ENCODE assay signal across 29 cellular contexts in the genomic region with DNA sequence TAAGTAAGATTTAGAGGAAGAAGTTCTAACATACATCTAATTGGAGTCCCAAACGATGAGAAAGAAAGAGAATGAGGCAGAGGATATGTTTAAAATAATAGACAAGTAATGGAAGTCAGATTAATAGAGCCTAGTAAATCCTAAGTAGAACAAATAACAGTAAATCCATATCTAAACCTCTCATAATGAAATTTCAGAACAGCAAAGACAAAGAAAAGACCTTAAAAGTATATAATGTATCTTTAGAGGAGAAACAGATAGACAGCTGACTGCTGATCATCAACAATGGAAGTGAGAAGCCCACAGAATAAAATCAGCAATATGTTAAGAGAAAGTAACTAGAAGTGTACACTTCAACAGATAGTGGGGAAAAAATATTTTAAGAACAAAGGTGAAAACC.
"Had no signal": no experiment of that assay in that cellular context is flagged by ENCODE, and none has a peak within 500 bp of the region (broad histone marks: within the 10 kb centered on the region; RNA-seq: fewer than 3 reads in every experiment).

No MANE protein-coding gene starts in this region.

- H3K4me3 ChIP-seq: stomach, suprapubic skin, testis, thoracic aorta, thyroid gland, tibial artery, tibial nerve, transverse colon, upper lobe of left lung, upper lobe of right lung, uterus, vagina had no signal

- H3K4me3 Mint-ChIP-seq: stimulated activated effector memory CD8-positive, alpha-beta T cell treated with anti-CD3 and anti-CD28 coated beads, Interleukin-12 subunit alpha, Interleukin-12 subunit beta, amount 100 ng/mL, for 72 hours; stimulated activated memory B cell treated with anti-CD40 and anti-IgM and Interleukin-4, amounts not matched to agents 10 μg/mL and 1 μg/mL and 100 μg/mL, for 72 hours; stimulated activated naive B cell treated with anti-CD40 and anti-IgM and Interleukin-4, amounts not matched to agents 10 μg/mL and 1 μg/mL and 100 μg/mL, for 72 hours; stimulated activated naive CD8-positive, alpha-beta T cell treated with anti-CD3 and anti-CD28 coated beads, Interleukin-15, amount 100 ng/mL, for 72 hours; stimulated activated naive CD8-positive, alpha-beta T cell treated with anti-CD3 and anti-CD28 coated beads, Interleukin-15, Interleukin-2, amounts not matched to agents 100 ng/mL and 50 ng/mL, for 24 hours; type B pancreatic cell had no signal

- ATAC-seq: stimulated activated effector memory CD8-positive, alpha-beta T cell treated with anti-CD3 and anti-CD28 coated beads, Interleukin-12 subunit alpha, Interleukin-12 subunit beta, amount 100 ng/mL, for 72 hours; stimulated activated memory B cell treated with anti-CD40 and anti-IgM and Interleukin-4, amounts not matched to agents 10 μg/mL and 1 μg/mL and 100 μg/mL, for 72 hours; stimulated activated naive B cell treated with anti-CD40 and anti-IgM and Interleukin-4, amounts not matched to agents 10 μg/mL and 1 μg/mL and 100 μg/mL, for 72 hours; stimulated activated naive CD8-positive, alpha-beta T cell treated with anti-CD3 and anti-CD28 coated beads, Interleukin-15, amount 100 ng/mL, for 72 hours; stimulated activated naive CD8-positive, alpha-beta T cell treated with anti-CD3 and anti-CD28 coated beads, Interleukin-15, Interleukin-2, amounts not matched to agents 100 U/mL and 50 U/mL, for 24 hours; upper lobe of right lung had no signal

- DNase-seq: stimulated activated CD4-positive, alpha-beta T cell treated with anti-CD3 and anti-CD28 coated beads, Interleukin-2, amount 100 ng/mL, for 48 hours; stimulated activated CD4-positive, alpha-beta T cell treated with anti-CD3 and anti-CD28 coated beads, Interleukin-4, amount 100 ng/mL, for 1 hour; stimulated activated CD4-positive, alpha-beta T cell treated with anti-CD3 and anti-CD28 coated beads, Interleukin-4, amount 100 ng/mL, for 24 hours; stimulated activated CD4-positive, alpha-beta T cell treated with anti-CD3 and anti-CD28 coated beads, Interleukin-4, amount 100 ng/mL, for 4 hours; stimulated activated CD8-positive, alpha-beta memory T cell treated with anti-CD3 and anti-CD28 coated beads, Interleukin-4, amount 100 ng/mL, for 48 hours; stimulated activated naive B cell treated with anti-CD40 and anti-IgM and Interleukin-4, amounts not matched to agents 10 μg/mL and 1 μg/mL and 100 μg/mL, for 72 hours; stimulated activated naive CD4-positive, alpha-beta T cell; stimulated activated naive CD4-positive, alpha-beta T cell treated with Interleukin-2 at 50 U/mL for 16 hours; stimulated activated naive CD8-positive, alpha-beta T cell treated with anti-CD3 and anti-CD28 coated beads, Interleukin-15, amount 100 ng/mL, for 72 hours; stimulated activated naive CD8-positive, alpha-beta T cell treated with anti-CD3 and anti-CD28 coated beads, Interleukin-15, Interleukin-2, amounts not matched to agents 100 U/mL and 50 U/mL, for 24 hours; stomach; substantia nigra; testis; thyroid gland; tibial artery; transverse colon; trophoblast cell; upper lobe of left lung; upper lobe of right lung; uterus had no signal

- H3K4me1 ChIP-seq: stomach, suprapubic skin, testis, thyroid gland, tibial artery, tibial nerve, transverse colon, upper lobe of left lung, upper lobe of right lung, uterus, vagina had no signal

- FAIRE-seq: urothelium cell line had no signal

- H3K4me1 Mint-ChIP-seq: stimulated activated effector memory CD8-positive, alpha-beta T cell treated with anti-CD3 and anti-CD28 coated beads, Interleukin-12 subunit alpha, Interleukin-12 subunit beta, amount 100 ng/mL, for 72 hours; stimulated activated memory B cell treated with anti-CD40 and anti-IgM and Interleukin-4, amounts not matched to agents 10 μg/mL and 1 μg/mL and 100 μg/mL, for 72 hours; stimulated activated naive B cell treated with anti-CD40 and anti-IgM and Interleukin-4, amounts not matched to agents 10 μg/mL and 1 μg/mL and 100 μg/mL, for 72 hours; stimulated activated naive CD8-positive, alpha-beta T cell treated with anti-CD3 and anti-CD28 coated beads, Interleukin-15, amount 100 ng/mL, for 72 hours had no signal

- H3K27ac Mint-ChIP-seq: stimulated activated effector memory CD8-positive, alpha-beta T cell treated with anti-CD3 and anti-CD28 coated beads, Interleukin-12 subunit alpha, Interleukin-12 subunit beta, amount 100 ng/mL, for 72 hours; stimulated activated memory B cell treated with anti-CD40 and anti-IgM and Interleukin-4, amounts not matched to agents 10 μg/mL and 1 μg/mL and 100 μg/mL, for 72 hours; stimulated activated naive B cell treated with anti-CD40 and anti-IgM and Interleukin-4, amounts not matched to agents 10 μg/mL and 1 μg/mL and 100 μg/mL, for 72 hours; stimulated activated naive CD8-positive, alpha-beta T cell treated with anti-CD3 and anti-CD28 coated beads, Interleukin-15, Interleukin-2, amounts not matched to agents 100 ng/mL and 50 ng/mL, for 24 hours; type B pancreatic cell had no signal

- H3K36me3 Mint-ChIP-seq: stimulated activated effector memory CD8-positive, alpha-beta T cell treated with anti-CD3 and anti-CD28 coated beads, Interleukin-12 subunit alpha, Interleukin-12 subunit beta, amount 100 ng/mL, for 72 hours; stimulated activated memory B cell treated with anti-CD40 and anti-IgM and Interleukin-4, amounts not matched to agents 10 μg/mL and 1 μg/mL and 100 μg/mL, for 72 hours; stimulated activated naive B cell treated with anti-CD40 and anti-IgM and Interleukin-4, amounts not matched to agents 10 μg/mL and 1 μg/mL and 100 μg/mL, for 72 hours; type B pancreatic cell had no signal

- H3K27me3 Mint-ChIP-seq: stimulated activated memory B cell treated with anti-CD40 and anti-IgM and Interleukin-4, amounts not matched to agents 10 μg/mL and 1 μg/mL and 100 μg/mL, for 72 hours; stimulated activated naive CD8-positive, alpha-beta T cell treated with anti-CD3 and anti-CD28 coated beads, Interleukin-15, amount 100 ng/mL, for 72 hours; type B pancreatic cell had no signal

- H3K27me3 ChIP-seq: stomach, suprapubic skin, testis, thyroid gland, tibial artery, tibial nerve, transverse colon, upper lobe of left lung, upper lobe of right lung, uterus, vagina had no signal

- H3K9me3 ChIP-seq: suprapubic skin, testis, thoracic aorta, thyroid gland, upper lobe of left lung, upper lobe of right lung, uterus, vagina had no signal

- H3K27ac ChIP-seq: stomach, suprapubic skin, testis, thoracic aorta, thyroid gland, tibial artery, tibial nerve, transverse colon, upper lobe of left lung, upper lobe of right lung, uterus, vagina had no signal

- H3K36me3 ChIP-seq: stomach, suprapubic skin, thoracic aorta, thyroid gland, tibial artery, tibial nerve, transverse colon, upper lobe of left lung, upper lobe of right lung, uterus, vagina had no signal
